25 cellular contexts compared by ENCODE assay signal in genomic region chr10:116251602-116252395, GRCh38. TPM values are rescaled to one million over a fixed set of nuclear protein-coding genes. Genes with fewer than 3 reads are reported as not detected.
"Had no signal": no experiment of that assay in that cellular context is flagged by ENCODE, and none has a peak within 500 bp of the region (broad histone marks: within the 10 kb centered on the region; RNA-seq: fewer than 3 reads in every experiment).

No MANE protein-coding gene starts in this region.

- H3K27me3 ChIP-seq: colonic mucosa, right atrium auricular region, stomach, thyroid gland, upper lobe of left lung had no signal

- H3K27ac ChIP-seq: colonic mucosa, parathyroid adenoma, prostate gland, right atrium auricular region, stomach, thyroid gland, upper lobe of left lung had no signal

- H3K9me3 Mint-ChIP-seq: dendritic cell treated with granulocyte-macrophage colony-stimulating factor and Interleukin-4, amounts not matched to agents 40 ng/mL and 50 ng/mL, for 4 days; nephron progenitor cell had no signal

- H3K36me3 ChIP-seq: colonic mucosa, prostate gland, right atrium auricular region, stomach, thyroid gland, upper lobe of left lung had no signal

- H3K4me3 ChIP-seq: colonic mucosa, prostate gland, right atrium auricular region, stomach, thyroid gland, upper lobe of left lung had no signal

- FAIRE-seq: endothelial cell of umbilical vein, frontal cortex, kidney, urothelium cell line had no signal

- H3K27ac Mint-ChIP-seq: dendritic cell treated with granulocyte-macrophage colony-stimulating factor and Interleukin-4, amounts not matched to agents 40 ng/mL and 50 ng/mL, for 4 days; naive thymus-derived CD8-positive, alpha-beta T cell; nephron progenitor cell; stimulated activated effector memory CD8-positive, alpha-beta T cell treated with anti-CD3 and anti-CD28 coated beads, Interleukin-12 subunit alpha, Interleukin-12 subunit beta, amount 100 ng/mL, for 72 hours had no signal

- H2AFZ ChIP-seq: parathyroid adenoma had no signal

- H3K4me3 Mint-ChIP-seq: central memory CD8-positive, alpha-beta T cell; dendritic cell treated with granulocyte-macrophage colony-stimulating factor and Interleukin-4, amounts not matched to agents 40 ng/mL and 50 ng/mL, for 4 days; naive thymus-derived CD8-positive, alpha-beta T cell; nephron progenitor cell; stimulated activated effector memory CD8-positive, alpha-beta T cell treated with anti-CD3 and anti-CD28 coated beads, Interleukin-12 subunit alpha, Interleukin-12 subunit beta, amount 100 ng/mL, for 72 hours had no signal

- H3K36me3 Mint-ChIP-seq: naive thymus-derived CD8-positive, alpha-beta T cell; stimulated activated effector memory CD8-positive, alpha-beta T cell treated with anti-CD3 and anti-CD28 coated beads, Interleukin-12 subunit alpha, Interleukin-12 subunit beta, amount 100 ng/mL, for 72 hours had no signal

- ATAC-seq: left lobe of liver; naive thymus-derived CD8-positive, alpha-beta T cell; sciatic nerve; stimulated activated effector memory CD8-positive, alpha-beta T cell treated with anti-CD3 and anti-CD28 coated beads, Interleukin-12 subunit alpha, Interleukin-12 subunit beta, amount 100 ng/mL, for 72 hours had no signal

- DNase-seq: colonic mucosa; effector CD8-positive, alpha-beta T cell; hypothalamus; kidney; mesendoderm; naive thymus-derived CD8-positive, alpha-beta T cell; nephron progenitor cell; occipital lobe; stimulated activated CD4-positive, alpha-beta T cell treated with anti-CD3 and anti-CD28 coated beads, Interleukin-2, amount 100 ng/mL, for 24 hours; stimulated activated CD4-positive, alpha-beta T cell treated with anti-CD3 and anti-CD28 coated beads, Interleukin-4, amount 100 ng/mL, for 24 hours; stimulated activated naive CD4-positive, alpha-beta T cell treated with Interleukin-2 at 50 U/mL for 16 hours; stomach; thyroid gland; upper lobe of left lung had no signal

- H3K9me3 ChIP-seq: colonic mucosa, prostate gland, right atrium auricular region, stomach, thyroid gland, upper lobe of left lung had no signal

- H3K9ac ChIP-seq: parathyroid adenoma had no signal

- H3K79me2 ChIP-seq: parathyroid adenoma had no signal

- H3K4me1 ChIP-seq: colonic mucosa, parathyroid adenoma, prostate gland, right atrium auricular region, thyroid gland, upper lobe of left lung had no signal

- H3K27me3 Mint-ChIP-seq: central memory CD8-positive, alpha-beta T cell had no signal

- H3K4me1 Mint-ChIP-seq: central memory CD8-positive, alpha-beta T cell; stimulated activated effector memory CD8-positive, alpha-beta T cell treated with anti-CD3 and anti-CD28 coated beads, Interleukin-12 subunit alpha, Interleukin-12 subunit beta, amount 100 ng/mL, for 72 hours had no signal

RNA-seq across cellular contexts. Expression of gene GFRA1, which starts 21.2 kb away (rescaled TPM):
- total RNA-seq: naive thymus-derived CD8-positive, alpha-beta T cell had no signal
- polyA plus RNA-seq: naive thymus-derived CD8-positive, alpha-beta T cell had no signal
